8 cellular contexts compared by ENCODE assay signal in the genomic region with DNA sequence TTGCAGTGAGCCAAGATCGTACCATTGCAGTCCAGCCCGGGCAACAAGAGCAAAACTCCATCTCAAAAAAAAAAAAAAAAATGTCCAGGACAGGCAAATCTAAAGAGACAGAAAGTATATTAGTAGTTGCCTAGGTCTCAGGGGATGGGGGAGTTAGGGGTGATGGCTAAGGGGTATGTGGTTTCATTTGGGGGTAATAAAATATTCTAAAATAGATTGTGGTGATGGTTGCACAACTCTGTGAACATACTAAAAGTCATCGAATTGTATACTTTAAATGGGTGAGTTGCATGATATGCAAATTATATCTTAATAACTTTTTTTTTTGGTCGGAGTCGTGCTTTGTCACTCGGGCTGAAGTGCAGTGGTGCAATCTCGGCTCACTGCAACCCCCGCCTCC.
"Had no signal": no experiment of that assay in that cellular context is flagged by ENCODE, and none has a peak within 500 bp of the region (broad histone marks: within the 10 kb centered on the region; RNA-seq: fewer than 3 reads in every experiment).

No MANE protein-coding gene starts in this region.

- H3K27ac ChIP-seq: HL-60 had no signal

- H2AFZ ChIP-seq: GM23338 had no signal

- FAIRE-seq: H1, H54, HepG2 had no signal

- H3K4me2 ChIP-seq: GM23338 had no signal

- DNase-seq: H9, HCEC 1CT, KG1 had no signal

- ATAC-seq: GM23338, HepG2 had no signal

- H3K4me3 ChIP-seq: GM23338 had no signal
